In genomic region chr10:59240581-59241183, GRCh38 we compare ENCODE assay signal across 8 cellular contexts.
DNase-seq lines count a peak whose midpoint lies in the region; ATAC-seq and TF ChIP-seq lines count a peak whose summit lies in the region.

No MANE protein-coding gene starts in this region.

- no peaks in the 10 kb centered on the region for H4K20me1 ChIP-seq in SU-DHL-6 (ENCODE audit: low read depth, low read length)

- H3K9me3 ChIP-seq in SU-DHL-6 (ENCODE audit: insufficient read depth, low read length) = no peaks in the 10 kb centered on the region

- H2AFZ ChIP-seq in SU-DHL-6 (ENCODE audit: low read depth, low read length, severe bottlenecking) = no peak overlapping the region

- DNase-seq in DMS153 treated with DMSO at 0.1 percent for 48 hours (lab: John Stamatoyannopoulos, UW; ENCODE audit: unreplicated experiment) (peak; percentile 30), HT-29 (ENCODE audit: low spot score) (peak; percentile 54), glomerular visceral epithelial cell (ENCODE audit: extremely low spot score) (peak; percentile 33), substantia nigra (lab: John Stamatoyannopoulos, UW) (peak in 1 of 49 donors; percentile 20), cortex of kidney (lab: John Stamatoyannopoulos, UW) (no peak)

- no peaks in the 10 kb centered on the region for H3F3A ChIP-seq in SU-DHL-6 (ENCODE audit: insufficient read depth)

- peak; percentile 32 for TF ChIP-seq CTCF in SU-DHL-6 (IDR thresholded peaks at IDR 0.05; ENCODE audit: insufficient read depth, low read length, poor library complexity, severe bottlenecking)

- H3K27me3 ChIP-seq in SU-DHL-6 (ENCODE audit: low read length) = no peaks in the 10 kb centered on the region

- H3K27ac ChIP-seq in SU-DHL-6 (ENCODE audit: low read depth, low read length) (no peak overlapping the region), substantia nigra (ENCODE audit: low read depth, low read length, poor library complexity, severe bottlenecking) (peak overlapping the region; percentile 59)

- ATAC-seq in GM18517 (IDR thresholded peaks at IDR 0.05; ENCODE audit: unreplicated experiment) (no peak), HG03097 (IDR thresholded peaks at IDR 0.05; ENCODE audit: low FRiP score, unreplicated experiment) (no peak)

- H3K36me3 ChIP-seq in SU-DHL-6 (ENCODE audit: low read length) = no peaks in the 10 kb centered on the region

- no peak overlapping the region for H3K4me2 ChIP-seq in SU-DHL-6 (ENCODE audit: low read depth, low read length, poor library complexity, severe bottlenecking)

- H3K79me2 ChIP-seq in SU-DHL-6 (ENCODE audit: insufficient read depth, low read length) = no peaks in the 10 kb centered on the region

- H3K4me3 ChIP-seq in SU-DHL-6 (ENCODE audit: insufficient read depth, low read length, poor library complexity, severe bottlenecking) = no peak overlapping the region

- H3K9ac ChIP-seq in SU-DHL-6 (ENCODE audit: low read length) = no peak overlapping the region

- H3K9me2 ChIP-seq in SU-DHL-6 (replicated peaks; ENCODE audit: insufficient read depth, low read length) = no peaks in the 10 kb centered on the region
